22 cellular contexts compared by ENCODE assay signal in genomic region chr1:115203287-115203686, GRCh38.
DNase-seq lines count a peak whose midpoint lies in the region; ATAC-seq, FAIRE-seq and TF ChIP-seq lines count a peak whose summit lies in the region.
"Had no signal": no experiment of that assay in that cellular context is flagged by ENCODE, and none has a peak within 500 bp of the region (broad histone marks: within the 10 kb centered on the region; RNA-seq: fewer than 3 reads in every experiment).

No MANE protein-coding gene starts in this region.

- H3K4me3 ChIP-seq in right atrium auricular region (no peak overlapping the region), HCT116 (replicated peaks in 1 of 2; ENCODE audit: low read depth in 1 of 2, low read length in 2 of 2) (no peak overlapping the region)
- H3K4me3 ChIP-seq: BLaER1, GM23248 had no signal

- TF ChIP-seq CTCF in right atrium auricular region (IDR thresholded peaks at IDR 0.05): no peak
- no peak for TF ChIP-seq CTCF in HCT116 (IDR thresholded peaks at IDR 0.05 in 2 of 3, conservative IDR thresholded peaks at IDR 0.05 in 1 of 3; ENCODE audit: borderline replicate concordance in 1 of 3, insufficient read depth in 1 of 3, low read depth in 2 of 3, low read length in 2 of 3)

- H3K27ac ChIP-seq in right atrium auricular region: peak overlapping the region; percentile 63 to 66
- H3K27ac ChIP-seq in HCT116 (ENCODE audit: low read depth, low read length): no peak overlapping the region
- H3K27ac ChIP-seq: BLaER1, C4-2B, GM23248 had no signal

- FAIRE-seq in RCC 7860 (lab: Jason Lieb, UNC): peak; percentile 53
- FAIRE-seq: GM12892, GM19239, H1 had no signal

- H3K9me3 ChIP-seq in right atrium auricular region (peaks cover 0 to 22% of the 10 kb centered on the region in 2 donors), HCT116 (ENCODE audit: control insufficient read depth in 1 of 2, insufficient read depth in 1 of 2, low read depth in 1 of 2, low read length in 2 of 2) (no peaks in the 10 kb centered on the region)
- H3K9me3 ChIP-seq: BLaER1, Caco-2 had no signal

- H3K9ac ChIP-seq in HCT116 (ENCODE audit: low read length): no peak overlapping the region
- H3K9ac ChIP-seq: BLaER1, GM23248 had no signal

- RAD21 ChIA-PET in HCT116 (lab: Charles Lee; ENCODE audit: low non-redundant PET in 1 of 2, low total read pairs in 2 of 2, uncharacterized antibody in 2 of 2, unreplicated experiment in 2 of 2): no interaction called here

- TF ChIP-seq RAD21 in HCT116 (IDR thresholded peaks at IDR 0.05; ENCODE audit: low read depth): no peak

- no peak overlapping the region for H3K4me2 ChIP-seq in HCT116 (ENCODE audit: low read length)
- H3K4me2 ChIP-seq: BLaER1 had no signal

- peak overlapping the region; percentile 38 for H2AFZ ChIP-seq in HCT116 (ENCODE audit: low read depth, low read length, poor library complexity, severe bottlenecking)
- H2AFZ ChIP-seq: GM23248 had no signal

- no peaks in the 10 kb centered on the region for H3K27me3 ChIP-seq in right atrium auricular region
- H3K27me3 ChIP-seq in HCT116 (ENCODE audit: insufficient read depth, low read length): no peaks in the 10 kb centered on the region
- H3K27me3 ChIP-seq: BLaER1 had no signal

- ATAC-seq in Right ventricle myocardium superior (ENCODE audit: poor library complexity) (no peak), HCT116 (no peak), GM18519 (IDR thresholded peaks at IDR 0.05; ENCODE audit: low FRiP score, unreplicated experiment) (no peak)
- no peak for ATAC-seq in activated CD4-positive, CD25-positive, alpha-beta regulatory T cell treated with anti-CD3 and anti-CD28 coated beads, Interleukin-2, amount 50 U/mL, for 24 hours
- ATAC-seq: CD8-positive, alpha-beta T cell had no signal

- no TSS peak for BruUV-seq in HCT116 (replicated peaks; lab: Mats Ljungman, UMichigan)

- no peaks in the 10 kb centered on the region for H4K20me1 ChIP-seq in HCT116 (ENCODE audit: insufficient read depth)
- H4K20me1 ChIP-seq: BLaER1 had no signal

- CTCF ChIA-PET in HCT116 (lab: Charles Lee): no interaction called here

- DNase-seq in right atrium auricular region (ENCODE audit: low spot score): no peak
- DNase-seq in Right ventricle myocardium superior: no peak
- DNase-seq in HCT116 (ENCODE audit: low read depth, low spot score): no peak
- DNase-seq in RCC 7860 (ENCODE audit: low spot score): no peak
- no peak for DNase-seq in Ammon's horn (ENCODE audit: low spot score)
- DNase-seq: 8988T; Caco-2; CD4-positive, CD25-positive, alpha-beta regulatory T cell; CD8-positive, alpha-beta T cell; DMS153; DND-41; GM23248; H7; HCEC 1CT; HFFc6 had no signal

- POLR2A ChIA-PET in HCT116 (lab: Charles Lee): no interaction called here

- H3K4me1 ChIP-seq in right atrium auricular region (peaks cover 0 to 21% of the 10 kb centered on the region in 2 donors), HCT116 (ENCODE audit: control insufficient read depth in 1 of 2, insufficient read depth in 2 of 2, low read length in 2 of 2) (peaks cover 0 to 3% of the 10 kb centered on the region in 2 experiments; a peak in 1 of 4 replicates)
- H3K4me1 ChIP-seq: BLaER1, Caco-2 had no signal

- H3K9me2 ChIP-seq in HCT116 (ENCODE audit: insufficient read depth): no peaks in the 10 kb centered on the region

- intact Hi-C loops in Right ventricle myocardium superior (cut with DNase I) (no loop called here), HCT116 (cut with micrococcal nuclease) (no loop called here)

- H3K36me3 ChIP-seq in right atrium auricular region (no peaks in the 10 kb centered on the region), HCT116 (ENCODE audit: control insufficient read depth in 1 of 2, insufficient read depth in 2 of 2, low read length in 2 of 2) (no peaks in the 10 kb centered on the region)
- H3K36me3 ChIP-seq: BLaER1 had no signal

- no peaks in the 10 kb centered on the region for H3K79me2 ChIP-seq in HCT116 (ENCODE audit: insufficient read depth, low read length)

- TF ChIP-seq POLR2A in HCT116 (IDR thresholded peaks at IDR 0.05; ENCODE audit: borderline replicate concordance, extremely low read depth, insufficient read depth, insufficient read length): no peak

TF ChIP-seq in HCT116, 20 proteins besides CTCF, POLR2A, EP300 and RAD21:
- TF ChIP-seq, protein P1, sequence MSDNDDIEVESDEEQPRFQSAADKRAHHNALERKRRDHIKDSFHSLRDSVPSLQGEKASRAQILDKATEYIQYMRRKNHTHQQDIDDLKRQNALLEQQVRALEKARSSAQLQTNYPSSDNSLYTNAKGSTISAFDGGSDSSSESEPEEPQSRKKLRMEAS (IDR thresholded peaks at IDR 0.05): no peak
- TF ChIP-seq EZH2 (IDR thresholded peaks at IDR 0.05) (no peak), SIN3A (IDR thresholded peaks at IDR 0.05; ENCODE audit: low read depth) (no peak), POLR2AphosphoS5 (IDR thresholded peaks at IDR 0.05; ENCODE audit: low read depth, low read length) (no peak), ZFX (IDR thresholded peaks at IDR 0.05) (no peak)
- TF ChIP-seq, protein P2, sequence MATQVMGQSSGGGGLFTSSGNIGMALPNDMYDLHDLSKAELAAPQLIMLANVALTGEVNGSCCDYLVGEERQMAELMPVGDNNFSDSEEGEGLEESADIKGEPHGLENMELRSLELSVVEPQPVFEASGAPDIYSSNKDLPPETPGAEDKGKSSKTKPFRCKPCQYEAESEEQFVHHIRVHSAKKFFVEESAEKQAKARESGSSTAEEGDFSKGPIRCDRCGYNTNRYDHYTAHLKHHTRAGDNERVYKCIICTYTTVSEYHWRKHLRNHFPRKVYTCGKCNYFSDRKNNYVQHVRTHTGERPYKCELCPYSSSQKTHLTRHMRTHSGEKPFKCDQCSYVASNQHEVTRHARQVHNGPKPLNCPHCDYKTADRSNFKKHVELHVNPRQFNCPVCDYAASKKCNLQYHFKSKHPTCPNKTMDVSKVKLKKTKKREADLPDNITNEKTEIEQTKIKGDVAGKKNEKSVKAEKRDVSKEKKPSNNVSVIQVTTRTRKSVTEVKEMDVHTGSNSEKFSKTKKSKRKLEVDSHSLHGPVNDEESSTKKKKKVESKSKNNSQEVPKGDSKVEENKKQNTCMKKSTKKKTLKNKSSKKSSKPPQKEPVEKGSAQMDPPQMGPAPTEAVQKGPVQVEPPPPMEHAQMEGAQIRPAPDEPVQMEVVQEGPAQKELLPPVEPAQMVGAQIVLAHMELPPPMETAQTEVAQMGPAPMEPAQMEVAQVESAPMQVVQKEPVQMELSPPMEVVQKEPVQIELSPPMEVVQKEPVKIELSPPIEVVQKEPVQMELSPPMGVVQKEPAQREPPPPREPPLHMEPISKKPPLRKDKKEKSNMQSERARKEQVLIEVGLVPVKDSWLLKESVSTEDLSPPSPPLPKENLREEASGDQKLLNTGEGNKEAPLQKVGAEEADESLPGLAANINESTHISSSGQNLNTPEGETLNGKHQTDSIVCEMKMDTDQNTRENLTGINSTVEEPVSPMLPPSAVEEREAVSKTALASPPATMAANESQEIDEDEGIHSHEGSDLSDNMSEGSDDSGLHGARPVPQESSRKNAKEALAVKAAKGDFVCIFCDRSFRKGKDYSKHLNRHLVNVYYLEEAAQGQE (IDR thresholded peaks at IDR 0.05; ENCODE audit: low read depth): no peak
